ENCODE assay signal across 3 cellular contexts in the genomic region with DNA sequence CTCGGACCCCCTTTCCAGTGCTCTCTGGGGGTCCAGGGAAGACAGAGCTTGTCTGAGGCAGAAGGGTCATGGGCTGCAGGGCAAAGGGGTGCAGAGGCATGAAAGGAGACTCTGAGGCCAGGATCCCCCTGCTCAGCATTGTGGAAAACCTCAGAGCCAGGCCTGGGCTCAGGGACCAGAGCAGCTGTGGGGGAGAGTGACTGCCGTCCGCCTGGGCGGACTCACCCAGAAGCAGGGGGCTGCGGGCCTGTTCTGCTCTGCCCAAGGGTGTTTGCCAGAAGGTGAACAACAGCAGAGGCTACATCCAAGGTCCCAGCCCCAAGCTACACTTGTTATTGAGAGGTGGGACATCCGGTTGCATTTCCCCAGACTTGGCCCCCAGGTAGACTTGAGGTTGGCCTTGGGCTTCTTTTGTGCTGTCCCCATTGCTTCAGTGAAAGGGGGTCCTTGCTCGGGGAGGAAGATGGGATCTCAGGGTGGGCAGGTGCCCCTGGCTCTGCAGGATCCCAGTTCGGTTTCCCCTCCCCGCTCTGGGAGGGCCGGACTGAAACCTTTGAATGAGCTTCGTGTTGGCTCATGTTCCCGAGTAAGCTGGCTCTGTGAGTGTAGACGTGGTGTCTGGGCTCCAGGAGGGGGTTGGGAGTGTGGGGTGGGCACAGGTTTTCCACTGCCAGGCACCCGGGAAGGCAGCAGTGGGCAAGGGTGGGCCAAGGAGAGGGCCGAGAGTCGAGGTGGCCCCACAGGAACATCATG.
TF ChIP-seq lines count a peak whose summit lies in the region.

No MANE protein-coding gene starts in this region.

TF ChIP-seq in SK-N-SH, 30 proteins besides CTCF, POLR2A, EP300 and RAD21 (continues in another document):
- TF ChIP-seq EZH2phosphoT487 (IDR thresholded peaks at IDR 0.05; ENCODE audit: borderline replicate concordance, low read depth) (no peak), TCF12 (IDR thresholded peaks at IDR 0.05) (no peak), GATA2 (CRISPR knock-in tag; IDR thresholded peaks at IDR 0.05) (no peak), SMC3 (IDR thresholded peaks at IDR 0.05; ENCODE audit: low read depth, low read length) (no peak), GABPA (IDR thresholded peaks at IDR 0.05; ENCODE audit: low read depth) (no peak), RXRA (IDR thresholded peaks at IDR 0.05; ENCODE audit: borderline replicate concordance, low read depth) (no peak), CHD2 (IDR thresholded peaks at IDR 0.05; ENCODE audit: low read length, partially characterized antibody) (no peak), NFIC (IDR thresholded peaks at IDR 0.05; ENCODE audit: borderline replicate concordance) (no peak), FOXM1 (IDR thresholded peaks at IDR 0.05; ENCODE audit: low read depth) (no peak)
- TF ChIP-seq, protein P1, sequence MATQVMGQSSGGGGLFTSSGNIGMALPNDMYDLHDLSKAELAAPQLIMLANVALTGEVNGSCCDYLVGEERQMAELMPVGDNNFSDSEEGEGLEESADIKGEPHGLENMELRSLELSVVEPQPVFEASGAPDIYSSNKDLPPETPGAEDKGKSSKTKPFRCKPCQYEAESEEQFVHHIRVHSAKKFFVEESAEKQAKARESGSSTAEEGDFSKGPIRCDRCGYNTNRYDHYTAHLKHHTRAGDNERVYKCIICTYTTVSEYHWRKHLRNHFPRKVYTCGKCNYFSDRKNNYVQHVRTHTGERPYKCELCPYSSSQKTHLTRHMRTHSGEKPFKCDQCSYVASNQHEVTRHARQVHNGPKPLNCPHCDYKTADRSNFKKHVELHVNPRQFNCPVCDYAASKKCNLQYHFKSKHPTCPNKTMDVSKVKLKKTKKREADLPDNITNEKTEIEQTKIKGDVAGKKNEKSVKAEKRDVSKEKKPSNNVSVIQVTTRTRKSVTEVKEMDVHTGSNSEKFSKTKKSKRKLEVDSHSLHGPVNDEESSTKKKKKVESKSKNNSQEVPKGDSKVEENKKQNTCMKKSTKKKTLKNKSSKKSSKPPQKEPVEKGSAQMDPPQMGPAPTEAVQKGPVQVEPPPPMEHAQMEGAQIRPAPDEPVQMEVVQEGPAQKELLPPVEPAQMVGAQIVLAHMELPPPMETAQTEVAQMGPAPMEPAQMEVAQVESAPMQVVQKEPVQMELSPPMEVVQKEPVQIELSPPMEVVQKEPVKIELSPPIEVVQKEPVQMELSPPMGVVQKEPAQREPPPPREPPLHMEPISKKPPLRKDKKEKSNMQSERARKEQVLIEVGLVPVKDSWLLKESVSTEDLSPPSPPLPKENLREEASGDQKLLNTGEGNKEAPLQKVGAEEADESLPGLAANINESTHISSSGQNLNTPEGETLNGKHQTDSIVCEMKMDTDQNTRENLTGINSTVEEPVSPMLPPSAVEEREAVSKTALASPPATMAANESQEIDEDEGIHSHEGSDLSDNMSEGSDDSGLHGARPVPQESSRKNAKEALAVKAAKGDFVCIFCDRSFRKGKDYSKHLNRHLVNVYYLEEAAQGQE (IDR thresholded peaks at IDR 0.05; ENCODE audit: low read depth, low read length): no peak
- TF ChIP-seq, protein P2, sequence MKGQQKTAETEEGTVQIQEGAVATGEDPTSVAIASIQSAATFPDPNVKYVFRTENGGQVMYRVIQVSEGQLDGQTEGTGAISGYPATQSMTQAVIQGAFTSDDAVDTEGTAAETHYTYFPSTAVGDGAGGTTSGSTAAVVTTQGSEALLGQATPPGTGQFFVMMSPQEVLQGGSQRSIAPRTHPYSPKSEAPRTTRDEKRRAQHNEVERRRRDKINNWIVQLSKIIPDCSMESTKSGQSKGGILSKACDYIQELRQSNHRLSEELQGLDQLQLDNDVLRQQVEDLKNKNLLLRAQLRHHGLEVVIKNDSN (IDR thresholded peaks at IDR 0.05; ENCODE audit: borderline replicate concordance, low read depth): no peak
- TF ChIP-seq, protein P3, sequence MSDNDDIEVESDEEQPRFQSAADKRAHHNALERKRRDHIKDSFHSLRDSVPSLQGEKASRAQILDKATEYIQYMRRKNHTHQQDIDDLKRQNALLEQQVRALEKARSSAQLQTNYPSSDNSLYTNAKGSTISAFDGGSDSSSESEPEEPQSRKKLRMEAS (IDR thresholded peaks at IDR 0.05; ENCODE audit: low read depth): no peak
- TF ChIP-seq, protein P4, sequence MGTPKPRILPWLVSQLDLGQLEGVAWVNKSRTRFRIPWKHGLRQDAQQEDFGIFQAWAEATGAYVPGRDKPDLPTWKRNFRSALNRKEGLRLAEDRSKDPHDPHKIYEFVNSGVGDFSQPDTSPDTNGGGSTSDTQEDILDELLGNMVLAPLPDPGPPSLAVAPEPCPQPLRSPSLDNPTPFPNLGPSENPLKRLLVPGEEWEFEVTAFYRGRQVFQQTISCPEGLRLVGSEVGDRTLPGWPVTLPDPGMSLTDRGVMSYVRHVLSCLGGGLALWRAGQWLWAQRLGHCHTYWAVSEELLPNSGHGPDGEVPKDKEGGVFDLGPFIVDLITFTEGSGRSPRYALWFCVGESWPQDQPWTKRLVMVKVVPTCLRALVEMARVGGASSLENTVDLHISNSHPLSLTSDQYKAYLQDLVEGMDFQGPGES (IDR thresholded peaks at IDR 0.05; ENCODE audit: low read depth, low read length): no peak

TF ChIP-seq in SK-N-SH treated with all-trans-retinoic acid at 6 μM for 48 hours, 23 proteins besides CTCF, POLR2A, EP300 and RAD21:
- TF ChIP-seq ZNF8 (CRISPR knock-in tag; IDR thresholded peaks at IDR 0.05): no peak
- TF ChIP-seq TCF4 (CRISPR knock-in tag; IDR thresholded peaks at IDR 0.05; ENCODE audit: borderline replicate concordance): no peak
- no peak for TF ChIP-seq PPARA (CRISPR knock-in tag; IDR thresholded peaks at IDR 0.05; ENCODE audit: borderline replicate concordance)
- TF ChIP-seq ARNTL (CRISPR knock-in tag; IDR thresholded peaks at IDR 0.05; ENCODE audit: borderline replicate concordance, low read depth): no peak
- TF ChIP-seq ISL1 (CRISPR knock-in tag; IDR thresholded peaks at IDR 0.05): no peak
- no peak for TF ChIP-seq RARB (CRISPR knock-in tag; IDR thresholded peaks at IDR 0.05)
- TF ChIP-seq, protein P5, sequence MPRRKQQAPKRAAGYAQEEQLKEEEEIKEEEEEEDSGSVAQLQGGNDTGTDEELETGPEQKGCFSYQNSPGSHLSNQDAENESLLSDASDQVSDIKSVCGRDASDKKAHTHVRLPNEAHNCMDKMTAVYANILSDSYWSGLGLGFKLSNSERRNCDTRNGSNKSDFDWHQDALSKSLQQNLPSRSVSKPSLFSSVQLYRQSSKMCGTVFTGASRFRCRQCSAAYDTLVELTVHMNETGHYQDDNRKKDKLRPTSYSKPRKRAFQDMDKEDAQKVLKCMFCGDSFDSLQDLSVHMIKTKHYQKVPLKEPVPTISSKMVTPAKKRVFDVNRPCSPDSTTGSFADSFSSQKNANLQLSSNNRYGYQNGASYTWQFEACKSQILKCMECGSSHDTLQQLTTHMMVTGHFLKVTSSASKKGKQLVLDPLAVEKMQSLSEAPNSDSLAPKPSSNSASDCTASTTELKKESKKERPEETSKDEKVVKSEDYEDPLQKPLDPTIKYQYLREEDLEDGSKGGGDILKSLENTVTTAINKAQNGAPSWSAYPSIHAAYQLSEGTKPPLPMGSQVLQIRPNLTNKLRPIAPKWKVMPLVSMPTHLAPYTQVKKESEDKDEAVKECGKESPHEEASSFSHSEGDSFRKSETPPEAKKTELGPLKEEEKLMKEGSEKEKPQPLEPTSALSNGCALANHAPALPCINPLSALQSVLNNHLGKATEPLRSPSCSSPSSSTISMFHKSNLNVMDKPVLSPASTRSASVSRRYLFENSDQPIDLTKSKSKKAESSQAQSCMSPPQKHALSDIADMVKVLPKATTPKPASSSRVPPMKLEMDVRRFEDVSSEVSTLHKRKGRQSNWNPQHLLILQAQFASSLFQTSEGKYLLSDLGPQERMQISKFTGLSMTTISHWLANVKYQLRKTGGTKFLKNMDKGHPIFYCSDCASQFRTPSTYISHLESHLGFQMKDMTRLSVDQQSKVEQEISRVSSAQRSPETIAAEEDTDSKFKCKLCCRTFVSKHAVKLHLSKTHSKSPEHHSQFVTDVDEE (CRISPR knock-in tag; IDR thresholded peaks at IDR 0.05): no peak
- TF ChIP-seq ZC3H10 (CRISPR knock-in tag; IDR thresholded peaks at IDR 0.05): no peak
- TF ChIP-seq OSR1 (CRISPR knock-in tag; IDR thresholded peaks at IDR 0.05): no peak
- no peak for TF ChIP-seq ZFP30 (CRISPR knock-in tag; IDR thresholded peaks at IDR 0.05)
- TF ChIP-seq, protein P6, sequence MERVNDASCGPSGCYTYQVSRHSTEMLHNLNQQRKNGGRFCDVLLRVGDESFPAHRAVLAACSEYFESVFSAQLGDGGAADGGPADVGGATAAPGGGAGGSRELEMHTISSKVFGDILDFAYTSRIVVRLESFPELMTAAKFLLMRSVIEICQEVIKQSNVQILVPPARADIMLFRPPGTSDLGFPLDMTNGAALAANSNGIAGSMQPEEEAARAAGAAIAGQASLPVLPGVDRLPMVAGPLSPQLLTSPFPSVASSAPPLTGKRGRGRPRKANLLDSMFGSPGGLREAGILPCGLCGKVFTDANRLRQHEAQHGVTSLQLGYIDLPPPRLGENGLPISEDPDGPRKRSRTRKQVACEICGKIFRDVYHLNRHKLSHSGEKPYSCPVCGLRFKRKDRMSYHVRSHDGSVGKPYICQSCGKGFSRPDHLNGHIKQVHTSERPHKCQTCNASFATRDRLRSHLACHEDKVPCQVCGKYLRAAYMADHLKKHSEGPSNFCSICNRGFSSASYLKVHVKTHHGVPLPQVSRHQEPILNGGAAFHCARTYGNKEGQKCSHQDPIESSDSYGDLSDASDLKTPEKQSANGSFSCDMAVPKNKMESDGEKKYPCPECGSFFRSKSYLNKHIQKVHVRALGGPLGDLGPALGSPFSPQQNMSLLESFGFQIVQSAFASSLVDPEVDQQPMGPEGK (CRISPR knock-in tag; IDR thresholded peaks at IDR 0.05; ENCODE audit: borderline replicate concordance): no peak
- no peak for TF ChIP-seq ZFP3 (CRISPR knock-in tag; IDR thresholded peaks at IDR 0.05)
- TF ChIP-seq CSDC2 (CRISPR knock-in tag; IDR thresholded peaks at IDR 0.05): no peak
TF ChIP-seq in SK-N-SH treated with all-trans-retinoic acid at 6 μM for 48 hours: peak in this region for 0.

TF ChIP-seq in HepG2, 621 proteins besides CTCF, POLR2A, EP300 and RAD21:
- no peak for TF ChIP-seq ZNF446 (CRISPR knock-in tag; IDR thresholded peaks at IDR 0.05)
- TF ChIP-seq, protein P7, sequence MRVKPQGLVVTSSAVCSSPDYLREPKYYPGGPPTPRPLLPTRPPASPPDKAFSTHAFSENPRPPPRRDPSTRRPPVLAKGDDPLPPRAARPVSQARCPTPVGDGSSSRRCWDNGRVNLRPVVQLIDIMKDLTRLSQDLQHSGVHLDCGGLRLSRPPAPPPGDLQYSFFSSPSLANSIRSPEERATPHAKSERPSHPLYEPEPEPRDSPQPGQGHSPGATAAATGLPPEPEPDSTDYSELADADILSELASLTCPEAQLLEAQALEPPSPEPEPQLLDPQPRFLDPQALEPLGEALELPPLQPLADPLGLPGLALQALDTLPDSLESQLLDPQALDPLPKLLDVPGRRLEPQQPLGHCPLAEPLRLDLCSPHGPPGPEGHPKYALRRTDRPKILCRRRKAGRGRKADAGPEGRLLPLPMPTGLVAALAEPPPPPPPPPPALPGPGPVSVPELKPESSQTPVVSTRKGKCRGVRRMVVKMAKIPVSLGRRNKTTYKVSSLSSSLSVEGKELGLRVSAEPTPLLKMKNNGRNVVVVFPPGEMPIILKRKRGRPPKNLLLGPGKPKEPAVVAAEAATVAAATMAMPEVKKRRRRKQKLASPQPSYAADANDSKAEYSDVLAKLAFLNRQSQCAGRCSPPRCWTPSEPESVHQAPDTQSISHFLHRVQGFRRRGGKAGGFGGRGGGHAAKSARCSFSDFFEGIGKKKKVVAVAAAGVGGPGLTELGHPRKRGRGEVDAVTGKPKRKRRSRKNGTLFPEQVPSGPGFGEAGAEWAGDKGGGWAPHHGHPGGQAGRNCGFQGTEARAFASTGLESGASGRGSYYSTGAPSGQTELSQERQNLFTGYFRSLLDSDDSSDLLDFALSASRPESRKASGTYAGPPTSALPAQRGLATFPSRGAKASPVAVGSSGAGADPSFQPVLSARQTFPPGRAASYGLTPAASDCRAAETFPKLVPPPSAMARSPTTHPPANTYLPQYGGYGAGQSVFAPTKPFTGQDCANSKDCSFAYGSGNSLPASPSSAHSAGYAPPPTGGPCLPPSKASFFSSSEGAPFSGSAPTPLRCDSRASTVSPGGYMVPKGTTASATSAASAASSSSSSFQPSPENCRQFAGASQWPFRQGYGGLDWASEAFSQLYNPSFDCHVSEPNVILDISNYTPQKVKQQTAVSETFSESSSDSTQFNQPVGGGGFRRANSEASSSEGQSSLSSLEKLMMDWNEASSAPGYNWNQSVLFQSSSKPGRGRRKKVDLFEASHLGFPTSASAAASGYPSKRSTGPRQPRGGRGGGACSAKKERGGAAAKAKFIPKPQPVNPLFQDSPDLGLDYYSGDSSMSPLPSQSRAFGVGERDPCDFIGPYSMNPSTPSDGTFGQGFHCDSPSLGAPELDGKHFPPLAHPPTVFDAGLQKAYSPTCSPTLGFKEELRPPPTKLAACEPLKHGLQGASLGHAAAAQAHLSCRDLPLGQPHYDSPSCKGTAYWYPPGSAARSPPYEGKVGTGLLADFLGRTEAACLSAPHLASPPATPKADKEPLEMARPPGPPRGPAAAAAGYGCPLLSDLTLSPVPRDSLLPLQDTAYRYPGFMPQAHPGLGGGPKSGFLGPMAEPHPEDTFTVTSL (CRISPR knock-in tag; IDR thresholded peaks at IDR 0.05; ENCODE audit: borderline replicate concordance): no peak
